In genomic region chr10:119620241-119620753, GRCh38 we compare ENCODE assay signal across 16 cellular contexts. TPM values are rescaled to one million over a fixed set of nuclear protein-coding genes. Genes with fewer than 3 reads are reported as not detected.
DNase-seq lines count a peak whose midpoint lies in the region; ATAC-seq and TF ChIP-seq lines count a peak whose summit lies in the region.
"Had no signal": no experiment of that assay in that cellular context is flagged by ENCODE, and none has a peak within 500 bp of the region (broad histone marks: within the 10 kb centered on the region; RNA-seq: fewer than 3 reads in every experiment).

No MANE protein-coding gene starts in this region.

- no peaks in the 10 kb centered on the region for H3K79me2 ChIP-seq in smooth muscle cell (ENCODE audit: low read depth)

- H3K9me3 ChIP-seq in smooth muscle cell (replicated peaks; ENCODE audit: low read depth): no peaks in the 10 kb centered on the region
- H3K9me3 ChIP-seq: sigmoid colon had no signal

- H3K27ac ChIP-seq in epithelial cell of prostate (peak overlapping the region; percentile 8), smooth muscle cell (ENCODE audit: low read depth) (no peak overlapping the region)
- H3K27ac ChIP-seq: sigmoid colon had no signal

- H3K27me3 ChIP-seq in smooth muscle cell (ENCODE audit: low read depth): no peaks in the 10 kb centered on the region
- H3K27me3 ChIP-seq: sigmoid colon had no signal

- H4K20me1 ChIP-seq in smooth muscle cell (ENCODE audit: low read depth): no peaks in the 10 kb centered on the region

- H3K4me1 Mint-ChIP-seq in activated CD8-positive, alpha-beta T cell treated with anti-CD3 and anti-CD28 coated beads for 36 hours (ENCODE audit: low read depth): peaks cover 8% of the 10 kb centered on the region
- H3K4me1 Mint-ChIP-seq in activated CD8-positive, alpha-beta T cell treated with anti-CD3 and anti-CD28 coated beads, Interleukin-2, amount 10 ng/mL, durations not matched to agents 7 days and 5 days (ENCODE audit: low read depth): peaks cover 10% of the 10 kb centered on the region
- H3K4me1 Mint-ChIP-seq: immature natural killer cell, natural killer cell had no signal

- no peak overlapping the region for H3K4me2 ChIP-seq in smooth muscle cell

- no peaks in the 10 kb centered on the region for H3K27me3 Mint-ChIP-seq in activated CD8-positive, alpha-beta T cell treated with anti-CD3 and anti-CD28 coated beads for 36 hours
- H3K27me3 Mint-ChIP-seq in activated CD8-positive, alpha-beta T cell treated with anti-CD3 and anti-CD28 coated beads, Interleukin-2, amount 10 ng/mL, durations not matched to agents 7 days and 5 days (ENCODE audit: low read depth): peaks cover 4% of the 10 kb centered on the region
- H3K27me3 Mint-ChIP-seq: type B pancreatic cell had no signal

- H3F3A ChIP-seq in smooth muscle cell (ENCODE audit: low read depth): peaks cover 6% of the 10 kb centered on the region

- no peaks in the 10 kb centered on the region for H3K36me3 ChIP-seq in smooth muscle cell (ENCODE audit: low read depth)
- H3K36me3 ChIP-seq: sigmoid colon had no signal

- H3K36me3 Mint-ChIP-seq in activated CD8-positive, alpha-beta T cell treated with anti-CD3 and anti-CD28 coated beads for 36 hours (ENCODE audit: low read depth): no peaks in the 10 kb centered on the region
- no peaks in the 10 kb centered on the region for H3K36me3 Mint-ChIP-seq in activated CD8-positive, alpha-beta T cell treated with anti-CD3 and anti-CD28 coated beads, Interleukin-2, amount 10 ng/mL, durations not matched to agents 7 days and 5 days (ENCODE audit: low read depth)
- H3K36me3 Mint-ChIP-seq: immature natural killer cell, natural killer cell, type B pancreatic cell had no signal

- no peaks in the 10 kb centered on the region for H3K9me3 Mint-ChIP-seq in activated CD8-positive, alpha-beta T cell treated with anti-CD3 and anti-CD28 coated beads for 36 hours
- no peaks in the 10 kb centered on the region for H3K9me3 Mint-ChIP-seq in activated CD8-positive, alpha-beta T cell treated with anti-CD3 and anti-CD28 coated beads, Interleukin-2, amount 10 ng/mL, durations not matched to agents 7 days and 5 days (ENCODE audit: insufficient read depth)
- H3K9me3 Mint-ChIP-seq: immature natural killer cell, natural killer cell, type B pancreatic cell had no signal

- peak; percentile 15 for DNase-seq in activated CD8-positive, alpha-beta T cell treated with anti-CD3 and anti-CD28 coated beads for 36 hours
- no peak for DNase-seq in activated CD8-positive, alpha-beta T cell treated with anti-CD3 and anti-CD28 coated beads, Interleukin-2, amount 10 ng/mL, durations not matched to agents 7 days and 5 days
- DNase-seq in NCI-H226 (peak; percentile 20), epithelial cell of prostate (ENCODE audit: low read depth, low spot score) (no peak), smooth muscle cell (lab: John Stamatoyannopoulos, UW; ENCODE audit: unreplicated experiment) (no peak), left lobe of liver (ENCODE audit: low spot score) (no peak), Right ventricle myocardium superior (no peak)
- DNase-seq: activated CD4-positive, alpha-beta T cell treated with anti-CD3 and anti-CD28 coated beads for 1 hour; activated gamma-delta T cell treated with Interleukin-2 at 50 U/mL for 16 hours; immature natural killer cell; natural killer cell; NCI-H748 treated with DMSO at 0.1 percent for 48 hours; sigmoid colon; SW 1271 had no signal

- H2AFZ ChIP-seq in smooth muscle cell (ENCODE audit: low read depth): peak overlapping the region; percentile 75

- no peak for TF ChIP-seq CTCF in activated CD8-positive, alpha-beta T cell treated with anti-CD3 and anti-CD28 coated beads for 36 hours (IDR thresholded peaks at IDR 0.05)
- no peak for TF ChIP-seq CTCF in smooth muscle cell (IDR thresholded peaks at IDR 0.05; ENCODE audit: borderline replicate concordance, insufficient read depth, poor library complexity, severe bottlenecking)

- H3K4me3 Mint-ChIP-seq in activated CD8-positive, alpha-beta T cell treated with anti-CD3 and anti-CD28 coated beads for 36 hours: no peak overlapping the region
- H3K4me3 Mint-ChIP-seq in activated CD8-positive, alpha-beta T cell treated with anti-CD3 and anti-CD28 coated beads, Interleukin-2, amount 10 ng/mL, durations not matched to agents 7 days and 5 days: no peak overlapping the region
- H3K4me3 Mint-ChIP-seq: immature natural killer cell, natural killer cell, type B pancreatic cell had no signal

- no peaks in the 10 kb centered on the region for H3K4me1 ChIP-seq in smooth muscle cell (ENCODE audit: low read depth)

- WGBS in smooth muscle cell (ENCODE audit: low lambda C conversion rate): 55% methylated on average over 5 of the region's 5 CpGs

- POLR2A ChIA-PET in activated CD8-positive, alpha-beta T cell treated with anti-CD3 and anti-CD28 coated beads for 36 hours (lab: Charles Lee): interaction anchor here (0.7 kb wide), 1 partner anchor 33 kb away, joined by 3 read pairs; no protein-coding TSS in a partner anchor
- POLR2A ChIA-PET in activated CD8-positive, alpha-beta T cell treated with anti-CD3 and anti-CD28 coated beads, Interleukin-2, amount 10 ng/mL, durations not matched to agents 7 days and 5 days (lab: Charles Lee): no interaction called here

- H3K4me3 ChIP-seq in smooth muscle cell: no peak overlapping the region
- H3K4me3 ChIP-seq: sigmoid colon had no signal

- intact Hi-C loops in activated CD8-positive, alpha-beta T cell treated with anti-CD3 and anti-CD28 coated beads for 36 hours (cut with micrococcal nuclease): no loop called here
- intact Hi-C loops in Right ventricle myocardium superior (cut with DNase I): no loop called here

- CTCF ChIA-PET in activated CD8-positive, alpha-beta T cell treated with anti-CD3 and anti-CD28 coated beads for 36 hours (lab: Charles Lee): interaction anchor here (1.1 to 1.9 kb wide), 4 partner anchors 12 to 101 kb away, joined by 3 to 4 read pairs (median 4); no protein-coding TSS in a partner anchor
- CTCF ChIA-PET in activated CD8-positive, alpha-beta T cell treated with anti-CD3 and anti-CD28 coated beads, Interleukin-2, amount 10 ng/mL, durations not matched to agents 7 days and 5 days (lab: Charles Lee): no interaction called here

- H3K9ac ChIP-seq in smooth muscle cell (ENCODE audit: low read depth): no peak overlapping the region

- no peak overlapping the region for H3K27ac Mint-ChIP-seq in activated CD8-positive, alpha-beta T cell treated with anti-CD3 and anti-CD28 coated beads for 36 hours
- H3K27ac Mint-ChIP-seq in activated CD8-positive, alpha-beta T cell treated with anti-CD3 and anti-CD28 coated beads, Interleukin-2, amount 10 ng/mL, durations not matched to agents 7 days and 5 days: no peak overlapping the region
- H3K27ac Mint-ChIP-seq: immature natural killer cell, natural killer cell, type B pancreatic cell had no signal

- peak; percentile 64 for ATAC-seq in activated CD8-positive, alpha-beta T cell treated with anti-CD3 and anti-CD28 coated beads for 36 hours
- no peak for ATAC-seq in activated CD8-positive, alpha-beta T cell treated with anti-CD3 and anti-CD28 coated beads, Interleukin-2, amount 10 ng/mL, durations not matched to agents 7 days and 5 days
- ATAC-seq in HG02610 (IDR thresholded peaks at IDR 0.05; ENCODE audit: unreplicated experiment) (no peak), left lobe of liver (no peak), Right ventricle myocardium superior (ENCODE audit: poor library complexity) (no peak)
- ATAC-seq: natural killer cell had no signal

RNA-seq across cellular contexts. Expression of gene TIAL1, which starts 23.5 kb away (rescaled TPM):
- total RNA-seq in activated CD8-positive, alpha-beta T cell treated with anti-CD3 and anti-CD28 coated beads for 36 hours: 100 to 1,000 TPM; 200 to 204 TPM
- 100 to 1,000 TPM; 173 to 177 TPM for total RNA-seq in activated CD8-positive, alpha-beta T cell treated with anti-CD3 and anti-CD28 coated beads, Interleukin-2, amount 10 ng/mL, durations not matched to agents 7 days and 5 days
- total RNA-seq in smooth muscle cell (117 and 118 TPM in 2 replicates), left lobe of liver (39.3 TPM), Right ventricle myocardium superior (75.1 TPM)
- polyA plus RNA-seq in smooth muscle cell: 40.0 and 53.6 TPM in 2 replicates

RNA-seq across cellular contexts. Expression of gene BAG3, which starts 30.9 kb away (rescaled TPM):
- total RNA-seq in activated CD8-positive, alpha-beta T cell treated with anti-CD3 and anti-CD28 coated beads for 36 hours: 10 to 100 TPM; 13.4 to 14.3 TPM
- 10 to 100 TPM; 14.2 to 14.7 TPM for total RNA-seq in activated CD8-positive, alpha-beta T cell treated with anti-CD3 and anti-CD28 coated beads, Interleukin-2, amount 10 ng/mL, durations not matched to agents 7 days and 5 days
- 24.4 and 25.5 TPM in 2 replicates for total RNA-seq in smooth muscle cell
- 70.1 and 73.7 TPM in 2 replicates for polyA plus RNA-seq in smooth muscle cell
- total RNA-seq in left lobe of liver: 11.3 TPM
- total RNA-seq in Right ventricle myocardium superior: 153 TPM

Comparison
In these comparisons a context has a peak if more than half of its experiments do, and no peak if none do; other contexts are left out.
1. DNase-seq: peak in activated CD8-positive, alpha-beta T cell treated with anti-CD3 and anti-CD28 coated beads for 36 hours (single experiment) and NCI-H226 (single experiment); none in activated CD8-positive, alpha-beta T cell treated with anti-CD3 and anti-CD28 coated beads, Interleukin-2, amount 10 ng/mL, durations not matched to agents 7 days and 5 days (single experiment), epithelial cell of prostate (single experiment), smooth muscle cell (single experiment), left lobe of liver (single experiment) and Right ventricle myocardium superior (single experiment).